8 cellular contexts compared by ENCODE assay signal in genomic region chr15:74382004-74382816, GRCh38. TPM values are rescaled to one million over a fixed set of nuclear protein-coding genes. Genes with fewer than 3 reads are reported as not detected.
A peak's percentile ranks its signal among the peaks of the same experiment; 100 is the strongest.
DNase-seq lines count a peak whose midpoint lies in the region; ATAC-seq and TF ChIP-seq lines count a peak whose summit lies in the region.

No MANE protein-coding gene starts in this region.

- no peaks in the 10 kb centered on the region for H3K27me3 ChIP-seq in HCT116 (ENCODE audit: insufficient read depth, low read length)
- H3K27me3 ChIP-seq in right lobe of liver = no peaks in the 10 kb centered on the region

- no TSS peak for BruUV-seq in HCT116 (replicated peaks; lab: Mats Ljungman, UMichigan)

- RAD21 ChIA-PET in HCT116 (lab: Charles Lee; ENCODE audit: low non-redundant PET in 1 of 2, low total read pairs in 2 of 2, uncharacterized antibody in 2 of 2, unreplicated experiment in 2 of 2) = interaction anchor here (0.7 to 1.7 kb wide), 5 partner anchors 57 to 144 kb away, joined by 3 to 15 read pairs (median 3); partner anchors contain the start of gene UBL7 (in 1 of the 2)

- H2AFZ ChIP-seq in HCT116 (ENCODE audit: low read depth, low read length, poor library complexity, severe bottlenecking) = no peak overlapping the region

- POLR2A ChIA-PET in HCT116 (lab: Charles Lee) = interaction anchor here (0.7 to 0.9 kb wide), 2 partner anchors 51 to 57 kb away, joined by 3 to 4 read pairs; partner anchors contain the start of gene SEMA7A

- no peaks in the 10 kb centered on the region for H3K79me2 ChIP-seq in HCT116 (ENCODE audit: insufficient read depth, low read length)

- no peak for TF ChIP-seq RAD21 in HCT116 (IDR thresholded peaks at IDR 0.05; ENCODE audit: low read depth)

- peak overlapping the region; percentile 24; the same call in 1 of the 2 replicates for H3K4me2 ChIP-seq in HCT116 (ENCODE audit: low read length)

- WGBS in right lobe of liver (ENCODE audit: insufficient coverage, low coverage, low lambda C conversion rate, missing lambda C conversion rate) = 37% methylated on average over 8 of the region's 13 CpGs

- no peak for TF ChIP-seq POLR2A in HCT116 (IDR thresholded peaks at IDR 0.05; ENCODE audit: borderline replicate concordance, extremely low read depth, insufficient read depth, insufficient read length)
- TF ChIP-seq POLR2A in right lobe of liver (IDR thresholded peaks at IDR 0.05) = no peak

- TF ChIP-seq CTCF in HCT116 (IDR thresholded peaks at IDR 0.05 in 2 of 3, conservative IDR thresholded peaks at IDR 0.05 in 1 of 3; ENCODE audit: borderline replicate concordance in 1 of 3, insufficient read depth in 1 of 3, low read depth in 2 of 3, low read length in 2 of 3) = peak in 2 of 3 experiments; percentile 97 to 98; a peak in 4 of 6 replicates
- peak; percentile 64 for TF ChIP-seq CTCF in coronary artery (IDR thresholded peaks at IDR 0.05)
- TF ChIP-seq CTCF in right lobe of liver (IDR thresholded peaks at IDR 0.05) = peak; percentile 93 to 99 (median 96)

- no peak overlapping the region for H3K4me3 ChIP-seq in HCT116 (replicated peaks in 1 of 2; ENCODE audit: low read depth in 1 of 2, low read length in 2 of 2)
- no peak overlapping the region for H3K4me3 ChIP-seq in coronary artery
- H3K4me3 ChIP-seq in right lobe of liver = no peak overlapping the region

- peak overlapping the region; percentile 26; the same call in 1 of the 2 replicates for H3K9ac ChIP-seq in HCT116 (ENCODE audit: low read length)

- peak; percentile 78 for DNase-seq in COLO668 (lab: John Stamatoyannopoulos, UW; ENCODE audit: unreplicated experiment)
- DNase-seq in HCT116 (ENCODE audit: low read depth, low spot score) = peak; percentile 66
- DNase-seq in NCI-H446 treated with DMSO at 0.1 percent for 48 hours (lab: John Stamatoyannopoulos, UW) = peak; percentile 19
- peak; percentile 85 for DNase-seq in activated CD4-positive, alpha-beta T cell treated with anti-CD3 and anti-CD28 coated beads for 48 hours
- DNase-seq in coronary artery (ENCODE audit: low spot score) = no peak
- peak; percentile 88 to 89 (median 89) for DNase-seq in right lobe of liver
- DNase-seq in stimulated activated CD4-positive, alpha-beta T cell treated with anti-CD3 and anti-CD28 coated beads, TNF-alpha, amount 100 ng/mL, for 4 hours (ENCODE audit: low read depth in 3 of 3) = peak; percentile 57 to 64 (median 59)

- no peaks in the 10 kb centered on the region for H3K9me2 ChIP-seq in HCT116 (ENCODE audit: insufficient read depth)

- H3K9me3 ChIP-seq in HCT116 (ENCODE audit: control insufficient read depth in 1 of 2, insufficient read depth in 1 of 2, low read depth in 1 of 2, low read length in 2 of 2) = no peaks in the 10 kb centered on the region
- H3K9me3 ChIP-seq in right lobe of liver = no peaks in the 10 kb centered on the region

- intact Hi-C loops in HCT116 (cut with micrococcal nuclease) = loop anchor here (1.0 to 2.0 kb wide), 2 partner anchors 56 to 109 kb away; no protein-coding TSS in a partner anchor
- intact Hi-C loops in right lobe of liver (cut with DNase I) = loop anchor here (5.0 to 10.0 kb wide), 2 partner anchors 55 to 103 kb away; no protein-coding TSS in a partner anchor

- no peaks in the 10 kb centered on the region for H4K20me1 ChIP-seq in HCT116 (ENCODE audit: insufficient read depth)

- CTCF ChIA-PET in HCT116 (lab: Charles Lee) = interaction anchor here (0.6 to 6.3 kb wide), 21 partner anchors 14 to 387 kb away, joined by 3 to 83 read pairs (median 4); partner anchors contain the start of genes CYP1A1 and UBL7

- ATAC-seq in HCT116 (peak; percentile 93), right lobe of liver (peak; percentile 95 to 99 (median 98)), GM18861 (IDR thresholded peaks at IDR 0.05; ENCODE audit: unreplicated experiment) (no peak)

- peaks cover 19 to 69% of the 10 kb centered on the region in 2 experiments for H3K4me1 ChIP-seq in HCT116 (ENCODE audit: control insufficient read depth in 1 of 2, insufficient read depth in 2 of 2, low read length in 2 of 2)
- no peaks in the 10 kb centered on the region for H3K4me1 ChIP-seq in right lobe of liver

- no peaks in the 10 kb centered on the region for H3K36me3 ChIP-seq in HCT116 (ENCODE audit: control insufficient read depth in 1 of 2, insufficient read depth in 2 of 2, low read length in 2 of 2)
- no peaks in the 10 kb centered on the region for H3K36me3 ChIP-seq in right lobe of liver

- no peak overlapping the region for H3K27ac ChIP-seq in HCT116 (ENCODE audit: low read depth, low read length)
- no peak overlapping the region for H3K27ac ChIP-seq in coronary artery
- H3K27ac ChIP-seq in right lobe of liver = no peak overlapping the region

TF ChIP-seq in HCT116, 20 proteins besides CTCF, POLR2A, EP300 and RAD21:
- TF ChIP-seq ELF1 (IDR thresholded peaks at IDR 0.05; ENCODE audit: borderline replicate concordance, low read depth) = no peak
- TF ChIP-seq ZNF274 (IDR thresholded peaks at IDR 0.05; ENCODE audit: low read depth, low read length) = no peak
- no peak for TF ChIP-seq MAX (IDR thresholded peaks at IDR 0.05)
- no peak for TF ChIP-seq FOSL1 (IDR thresholded peaks at IDR 0.05; ENCODE audit: low read depth)
- TF ChIP-seq TCF7L2 (IDR thresholded peaks at IDR 0.05; ENCODE audit: borderline replicate concordance, extremely low read depth, insufficient read depth, insufficient read length) = no peak
- TF ChIP-seq EZH2 (IDR thresholded peaks at IDR 0.05) = no peak
- TF ChIP-seq SIN3A (IDR thresholded peaks at IDR 0.05; ENCODE audit: low read depth) = no peak
- no peak for TF ChIP-seq ATF3 (IDR thresholded peaks at IDR 0.05)
- TF ChIP-seq YY1 (IDR thresholded peaks at IDR 0.05; ENCODE audit: extremely low read depth, insufficient replicate concordance, low read depth, low read length) = no peak
- TF ChIP-seq SRF (IDR thresholded peaks at IDR 0.05; ENCODE audit: low read depth) = no peak
- TF ChIP-seq ZFX (IDR thresholded peaks at IDR 0.05) = no peak

RNA-seq across cellular contexts. Expression of gene CYP11A1, which starts 14.8 kb away (rescaled TPM):
- total RNA-seq in HCT116 (2021; ENCODE audit: unreplicated experiment) (0.57 TPM), right lobe of liver (1 to 10 TPM; 2.5 to 6.4 (median 2.8) TPM)
- polyA plus RNA-seq in HCT116 (2012) = 0.25 and 0.27 TPM in 2 replicates

RNA-seq across cellular contexts. Expression of gene SEMA7A, which starts 51.5 kb away (rescaled TPM):
- total RNA-seq in HCT116 (2021; ENCODE audit: unreplicated experiment) (13.8 TPM), right lobe of liver (1 to 10 TPM in 3 of 6 experiments, under 1 TPM in 3; 0.42 to 2.4 (median 1.1) TPM)
- polyA plus RNA-seq in HCT116 (2012) = 11.9 and 16.8 TPM in 2 replicates
